1 cellular context compared by ENCODE assay signal in genomic region chr2:71882949-71883472, GRCh38.
TF ChIP-seq lines count a peak whose summit lies in the region.

No MANE protein-coding gene starts in this region.

TF ChIP-seq in HepG2, 621 proteins besides CTCF, POLR2A, EP300 and RAD21 (continued from another document and continues in another):
- TF ChIP-seq ZNF276 (CRISPR knock-in tag; IDR thresholded peaks at IDR 0.05; ENCODE audit: low read depth): 0 out of 2 replicates have a peak, but pooled peaks have one; percentile 38
- TF ChIP-seq MTA1 (CRISPR knock-in tag; IDR thresholded peaks at IDR 0.05; ENCODE audit: borderline replicate concordance): peak; percentile 91
- TF ChIP-seq HNF4A (CRISPR knock-in tag; IDR thresholded peaks at IDR 0.05): peak; percentile 84
- peak; percentile 97 for TF ChIP-seq ZNF331 (CRISPR knock-in tag; IDR thresholded peaks at IDR 0.05)
- TF ChIP-seq, protein P1, sequence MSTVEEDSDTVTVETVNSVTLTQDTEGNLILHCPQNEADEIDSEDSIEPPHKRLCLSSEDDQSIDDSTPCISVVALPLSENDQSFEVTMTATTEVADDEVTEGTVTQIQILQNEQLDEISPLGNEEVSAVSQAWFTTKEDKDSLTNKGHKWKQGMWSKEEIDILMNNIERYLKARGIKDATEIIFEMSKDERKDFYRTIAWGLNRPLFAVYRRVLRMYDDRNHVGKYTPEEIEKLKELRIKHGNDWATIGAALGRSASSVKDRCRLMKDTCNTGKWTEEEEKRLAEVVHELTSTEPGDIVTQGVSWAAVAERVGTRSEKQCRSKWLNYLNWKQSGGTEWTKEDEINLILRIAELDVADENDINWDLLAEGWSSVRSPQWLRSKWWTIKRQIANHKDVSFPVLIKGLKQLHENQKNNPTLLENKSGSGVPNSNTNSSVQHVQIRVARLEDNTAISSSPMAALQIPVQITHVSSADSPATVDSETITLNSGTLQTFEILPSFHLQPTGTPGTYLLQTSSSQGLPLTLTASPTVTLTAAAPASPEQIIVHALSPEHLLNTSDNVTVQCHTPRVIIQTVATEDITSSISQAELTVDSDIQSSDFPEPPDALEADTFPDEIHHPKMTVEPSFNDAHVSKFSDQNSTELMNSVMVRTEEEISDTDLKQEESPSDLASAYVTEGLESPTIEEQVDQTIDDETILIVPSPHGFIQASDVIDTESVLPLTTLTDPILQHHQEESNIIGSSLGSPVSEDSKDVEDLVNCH (CRISPR knock-in tag; IDR thresholded peaks at IDR 0.05): no peak
- TF ChIP-seq, protein P2, sequence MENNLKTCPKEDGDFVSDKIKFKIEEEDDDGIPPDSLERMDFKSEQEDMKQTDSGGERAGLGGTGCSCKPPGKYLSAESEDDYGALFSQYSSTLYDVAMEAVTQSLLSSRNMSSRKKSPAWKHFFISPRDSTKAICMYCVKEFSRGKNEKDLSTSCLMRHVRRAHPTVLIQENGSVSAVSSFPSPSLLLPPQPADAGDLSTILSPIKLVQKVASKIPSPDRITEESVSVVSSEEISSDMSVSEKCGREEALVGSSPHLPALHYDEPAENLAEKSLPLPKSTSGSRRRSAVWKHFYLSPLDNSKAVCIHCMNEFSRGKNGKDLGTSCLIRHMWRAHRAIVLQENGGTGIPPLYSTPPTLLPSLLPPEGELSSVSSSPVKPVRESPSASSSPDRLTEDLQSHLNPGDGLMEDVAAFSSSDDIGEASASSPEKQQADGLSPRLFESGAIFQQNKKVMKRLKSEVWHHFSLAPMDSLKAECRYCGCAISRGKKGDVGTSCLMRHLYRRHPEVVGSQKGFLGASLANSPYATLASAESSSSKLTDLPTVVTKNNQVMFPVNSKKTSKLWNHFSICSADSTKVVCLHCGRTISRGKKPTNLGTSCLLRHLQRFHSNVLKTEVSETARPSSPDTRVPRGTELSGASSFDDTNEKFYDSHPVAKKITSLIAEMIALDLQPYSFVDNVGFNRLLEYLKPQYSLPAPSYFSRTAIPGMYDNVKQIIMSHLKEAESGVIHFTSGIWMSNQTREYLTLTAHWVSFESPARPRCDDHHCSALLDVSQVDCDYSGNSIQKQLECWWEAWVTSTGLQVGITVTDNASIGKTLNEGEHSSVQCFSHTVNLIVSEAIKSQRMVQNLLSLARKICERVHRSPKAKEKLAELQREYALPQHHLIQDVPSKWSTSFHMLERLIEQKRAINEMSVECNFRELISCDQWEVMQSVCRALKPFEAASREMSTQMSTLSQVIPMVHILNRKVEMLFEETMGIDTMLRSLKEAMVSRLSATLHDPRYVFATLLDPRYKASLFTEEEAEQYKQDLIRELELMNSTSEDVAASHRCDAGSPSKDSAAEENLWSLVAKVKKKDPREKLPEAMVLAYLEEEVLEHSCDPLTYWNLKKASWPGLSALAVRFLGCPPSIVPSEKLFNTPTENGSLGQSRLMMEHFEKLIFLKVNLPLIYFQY (CRISPR knock-in tag; IDR thresholded peaks at IDR 0.05; ENCODE audit: borderline replicate concordance): peak; percentile 64; the same call in 1 of the 2 replicates
- no peak for TF ChIP-seq RAD51 (IDR thresholded peaks at IDR 0.05; ENCODE audit: borderline replicate concordance)
- TF ChIP-seq TOE1 (CRISPR knock-in tag; IDR thresholded peaks at IDR 0.05): peak; percentile 60; the same call in 1 of the 2 replicates
- peak; percentile 85; the same call in 1 of the 2 replicates for TF ChIP-seq MIER2 (CRISPR knock-in tag; IDR thresholded peaks at IDR 0.05)
- no peak for TF ChIP-seq ZBTB8A (CRISPR knock-in tag; IDR thresholded peaks at IDR 0.05; ENCODE audit: borderline replicate concordance, low read depth)
- TF ChIP-seq, protein P3, sequence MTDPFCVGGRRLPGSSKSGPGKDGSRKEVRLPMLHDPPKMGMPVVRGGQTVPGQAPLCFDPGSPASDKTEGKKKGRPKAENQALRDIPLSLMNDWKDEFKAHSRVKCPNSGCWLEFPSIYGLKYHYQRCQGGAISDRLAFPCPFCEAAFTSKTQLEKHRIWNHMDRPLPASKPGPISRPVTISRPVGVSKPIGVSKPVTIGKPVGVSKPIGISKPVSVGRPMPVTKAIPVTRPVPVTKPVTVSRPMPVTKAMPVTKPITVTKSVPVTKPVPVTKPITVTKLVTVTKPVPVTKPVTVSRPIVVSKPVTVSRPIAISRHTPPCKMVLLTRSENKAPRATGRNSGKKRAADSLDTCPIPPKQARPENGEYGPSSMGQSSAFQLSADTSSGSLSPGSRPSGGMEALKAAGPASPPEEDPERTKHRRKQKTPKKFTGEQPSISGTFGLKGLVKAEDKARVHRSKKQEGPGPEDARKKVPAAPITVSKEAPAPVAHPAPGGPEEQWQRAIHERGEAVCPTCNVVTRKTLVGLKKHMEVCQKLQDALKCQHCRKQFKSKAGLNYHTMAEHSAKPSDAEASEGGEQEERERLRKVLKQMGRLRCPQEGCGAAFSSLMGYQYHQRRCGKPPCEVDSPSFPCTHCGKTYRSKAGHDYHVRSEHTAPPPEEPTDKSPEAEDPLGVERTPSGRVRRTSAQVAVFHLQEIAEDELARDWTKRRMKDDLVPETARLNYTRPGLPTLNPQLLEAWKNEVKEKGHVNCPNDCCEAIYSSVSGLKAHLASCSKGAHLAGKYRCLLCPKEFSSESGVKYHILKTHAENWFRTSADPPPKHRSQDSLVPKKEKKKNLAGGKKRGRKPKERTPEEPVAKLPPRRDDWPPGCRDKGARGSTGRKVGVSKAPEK (CRISPR knock-in tag; IDR thresholded peaks at IDR 0.05; ENCODE audit: borderline replicate concordance): no peak
- TF ChIP-seq ZC3H4 (CRISPR knock-in tag; IDR thresholded peaks at IDR 0.05; ENCODE audit: borderline replicate concordance): no peak
- TF ChIP-seq NR2F1 (CRISPR knock-in tag; IDR thresholded peaks at IDR 0.05): peak; percentile 81 to 84
- TF ChIP-seq ETV6 (CRISPR knock-in tag; conservative IDR thresholded peaks at IDR 0.05): peak; percentile 79; the same call in 1 of the 2 replicates
- TF ChIP-seq ZNF337 (CRISPR knock-in tag; IDR thresholded peaks at IDR 0.05; ENCODE audit: borderline replicate concordance, low read depth): peak; percentile 79; the same call in 1 of the 2 replicates
- no peak for TF ChIP-seq ZNF235 (CRISPR knock-in tag; IDR thresholded peaks at IDR 0.05; ENCODE audit: borderline replicate concordance)
- TF ChIP-seq PLSCR1 (CRISPR knock-in tag; IDR thresholded peaks at IDR 0.05; ENCODE audit: borderline replicate concordance): no peak
- TF ChIP-seq ATF6 (CRISPR knock-in tag; conservative IDR thresholded peaks at IDR 0.05): no peak
- TF ChIP-seq ZSCAN29 (CRISPR knock-in tag; conservative IDR thresholded peaks at IDR 0.05): no peak
- TF ChIP-seq, protein P4, sequence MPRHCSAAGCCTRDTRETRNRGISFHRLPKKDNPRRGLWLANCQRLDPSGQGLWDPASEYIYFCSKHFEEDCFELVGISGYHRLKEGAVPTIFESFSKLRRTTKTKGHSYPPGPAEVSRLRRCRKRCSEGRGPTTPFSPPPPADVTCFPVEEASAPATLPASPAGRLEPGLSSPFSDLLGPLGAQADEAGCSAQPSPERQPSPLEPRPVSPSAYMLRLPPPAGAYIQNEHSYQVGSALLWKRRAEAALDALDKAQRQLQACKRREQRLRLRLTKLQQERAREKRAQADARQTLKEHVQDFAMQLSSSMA (CRISPR knock-in tag; IDR thresholded peaks at IDR 0.05): peak; percentile 72; the same call in 1 of the 2 replicates
- TF ChIP-seq MZF1 (CRISPR knock-in tag; IDR thresholded peaks at IDR 0.05; ENCODE audit: borderline replicate concordance): no peak
- TF ChIP-seq SMYD3 (CRISPR knock-in tag; IDR thresholded peaks at IDR 0.05): no peak
- peak; percentile 29; the same call in 1 of the 2 replicates for TF ChIP-seq MXD4 (CRISPR knock-in tag; IDR thresholded peaks at IDR 0.05)
- TF ChIP-seq TAF1 (CRISPR knock-in tag; IDR thresholded peaks at IDR 0.05): no peak
- no peak for TF ChIP-seq FIP1L1 (IDR thresholded peaks at IDR 0.05; ENCODE audit: borderline replicate concordance, insufficient read depth, low read depth, low read length)
- TF ChIP-seq ZNF629 (CRISPR knock-in tag; conservative IDR thresholded peaks at IDR 0.05): peak; percentile 50; the same call in 1 of the 2 replicates
- no peak for TF ChIP-seq EEA1 (CRISPR knock-in tag; IDR thresholded peaks at IDR 0.05; ENCODE audit: borderline replicate concordance)
- TF ChIP-seq, protein P5, sequence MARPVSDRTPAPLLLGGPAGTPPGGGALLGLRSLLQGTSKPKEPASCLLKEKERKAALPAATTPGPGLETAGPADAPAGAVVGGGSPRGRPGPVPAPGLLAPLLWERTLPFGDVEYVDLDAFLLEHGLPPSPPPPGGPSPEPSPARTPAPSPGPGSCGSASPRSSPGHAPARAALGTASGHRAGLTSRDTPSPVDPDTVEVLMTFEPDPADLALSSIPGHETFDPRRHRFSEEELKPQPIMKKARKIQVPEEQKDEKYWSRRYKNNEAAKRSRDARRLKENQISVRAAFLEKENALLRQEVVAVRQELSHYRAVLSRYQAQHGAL (CRISPR knock-in tag; IDR thresholded peaks at IDR 0.05; ENCODE audit: not compliant biosample characterization): no peak
- no peak for TF ChIP-seq ZKSCAN1 (IDR thresholded peaks at IDR 0.05; ENCODE audit: low read length)
- peak; percentile 87 for TF ChIP-seq ZNF317 (CRISPR knock-in tag; IDR thresholded peaks at IDR 0.05)
- TF ChIP-seq, protein P6, sequence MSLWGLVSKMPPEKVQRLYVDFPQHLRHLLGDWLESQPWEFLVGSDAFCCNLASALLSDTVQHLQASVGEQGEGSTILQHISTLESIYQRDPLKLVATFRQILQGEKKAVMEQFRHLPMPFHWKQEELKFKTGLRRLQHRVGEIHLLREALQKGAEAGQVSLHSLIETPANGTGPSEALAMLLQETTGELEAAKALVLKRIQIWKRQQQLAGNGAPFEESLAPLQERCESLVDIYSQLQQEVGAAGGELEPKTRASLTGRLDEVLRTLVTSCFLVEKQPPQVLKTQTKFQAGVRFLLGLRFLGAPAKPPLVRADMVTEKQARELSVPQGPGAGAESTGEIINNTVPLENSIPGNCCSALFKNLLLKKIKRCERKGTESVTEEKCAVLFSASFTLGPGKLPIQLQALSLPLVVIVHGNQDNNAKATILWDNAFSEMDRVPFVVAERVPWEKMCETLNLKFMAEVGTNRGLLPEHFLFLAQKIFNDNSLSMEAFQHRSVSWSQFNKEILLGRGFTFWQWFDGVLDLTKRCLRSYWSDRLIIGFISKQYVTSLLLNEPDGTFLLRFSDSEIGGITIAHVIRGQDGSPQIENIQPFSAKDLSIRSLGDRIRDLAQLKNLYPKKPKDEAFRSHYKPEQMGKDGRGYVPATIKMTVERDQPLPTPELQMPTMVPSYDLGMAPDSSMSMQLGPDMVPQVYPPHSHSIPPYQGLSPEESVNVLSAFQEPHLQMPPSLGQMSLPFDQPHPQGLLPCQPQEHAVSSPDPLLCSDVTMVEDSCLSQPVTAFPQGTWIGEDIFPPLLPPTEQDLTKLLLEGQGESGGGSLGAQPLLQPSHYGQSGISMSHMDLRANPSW (CRISPR knock-in tag; IDR thresholded peaks at IDR 0.05; ENCODE audit: borderline replicate concordance): no peak
- TF ChIP-seq CENPX (CRISPR knock-in tag; IDR thresholded peaks at IDR 0.05): no peak
- TF ChIP-seq IKZF1 (IDR thresholded peaks at IDR 0.05): no peak
- TF ChIP-seq LCORL (IDR thresholded peaks at IDR 0.05): peak; percentile 88
- peak; percentile 99 for TF ChIP-seq LCORL (CRISPR knock-in tag; IDR thresholded peaks at IDR 0.05)
- TF ChIP-seq, protein P7, sequence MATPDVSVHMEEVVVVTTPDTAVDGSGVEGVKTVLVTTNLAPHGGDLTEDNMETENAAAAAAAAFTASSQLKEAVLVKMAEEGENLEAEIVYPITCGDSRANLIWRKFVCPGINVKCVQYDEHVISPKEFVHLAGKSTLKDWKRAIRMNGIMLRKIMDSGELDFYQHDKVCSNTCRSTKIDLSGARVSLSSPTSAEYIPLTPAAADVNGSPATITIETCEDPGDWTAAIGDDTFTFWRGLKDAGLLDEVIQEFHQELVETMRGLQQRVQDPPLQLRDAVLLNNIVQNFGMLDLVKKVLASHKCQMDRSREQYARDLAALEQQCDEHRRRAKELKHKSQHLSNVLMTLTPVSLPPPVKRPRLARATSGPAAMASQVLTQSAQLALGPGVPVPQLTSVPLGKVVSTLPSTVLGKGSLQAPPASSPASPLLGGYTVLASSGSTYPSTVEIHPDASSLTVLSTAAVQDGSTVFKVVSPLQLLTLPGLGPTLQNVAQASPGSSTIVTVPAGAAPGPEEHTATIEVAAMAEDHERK (CRISPR knock-in tag; IDR thresholded peaks at IDR 0.05; ENCODE audit: low read depth): no peak
- TF ChIP-seq HINFP (CRISPR knock-in tag; IDR thresholded peaks at IDR 0.05; ENCODE audit: low read depth): peak; percentile 79; the same call in 1 of the 2 replicates
